9 cellular contexts compared by ENCODE assay signal in the genomic region with DNA sequence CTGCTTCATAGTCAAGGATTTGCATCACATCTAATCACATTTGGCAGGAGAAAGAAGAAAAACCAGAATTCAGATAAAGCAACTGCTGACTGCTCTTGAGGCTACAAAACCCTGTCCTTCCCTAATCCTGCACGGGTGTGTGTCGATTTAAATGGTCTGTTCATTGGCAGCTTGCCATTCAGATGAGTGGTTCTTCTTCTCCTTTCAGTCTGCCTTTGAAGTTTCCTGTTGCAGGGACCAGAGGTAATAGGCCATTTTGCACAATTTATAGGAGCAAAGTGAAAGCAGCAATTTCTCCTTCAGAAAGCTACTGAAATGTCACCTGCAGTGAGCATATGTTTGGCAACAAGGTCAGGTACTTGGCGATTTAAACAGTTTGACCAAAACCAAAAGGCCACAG.
DNase-seq lines count a peak whose midpoint lies in the region; ATAC-seq and TF ChIP-seq lines count a peak whose summit lies in the region.
"Had no signal": no experiment of that assay in that cellular context is flagged by ENCODE, and none has a peak within 500 bp of the region (broad histone marks: within the 10 kb centered on the region; RNA-seq: fewer than 3 reads in every experiment).

No MANE protein-coding gene starts in this region.

- no peak overlapping the region for H3K27ac Mint-ChIP-seq in activated naive CD4-positive, alpha-beta T cell treated with anti-CD3 and anti-CD28 coated beads, Interleukin-2, amount 10 ng/mL, durations not matched to agents 7 days and 5 days
- H3K27ac Mint-ChIP-seq: dendritic cell treated with granulocyte-macrophage colony-stimulating factor and Interleukin-4, amounts not matched to agents 40 ng/mL and 50 ng/mL, for 4 days had no signal

- WGBS in heart left ventricle, 4 donors: 27 to 33% (median 30%) methylated on average over 3 of the region's 3 CpGs

- H3K36me3 ChIP-seq in cardiac muscle cell (no peaks in the 10 kb centered on the region), heart left ventricle (no peaks in the 10 kb centered on the region), vagina (no peaks in the 10 kb centered on the region)

- H3K9me3 Mint-ChIP-seq in activated naive CD4-positive, alpha-beta T cell treated with anti-CD3 and anti-CD28 coated beads, Interleukin-2, amount 10 ng/mL, durations not matched to agents 7 days and 5 days: no peaks in the 10 kb centered on the region
- H3K9me3 Mint-ChIP-seq: dendritic cell treated with granulocyte-macrophage colony-stimulating factor and Interleukin-4, amounts not matched to agents 40 ng/mL and 50 ng/mL, for 4 days had no signal

- no peaks in the 10 kb centered on the region for H3K4me1 Mint-ChIP-seq in activated naive CD4-positive, alpha-beta T cell treated with anti-CD3 and anti-CD28 coated beads, Interleukin-2, amount 10 ng/mL, durations not matched to agents 7 days and 5 days

- TF ChIP-seq POLR2A in heart left ventricle (IDR thresholded peaks at IDR 0.05) (no peak), vagina (IDR thresholded peaks at IDR 0.05) (no peak)

- H3K4me3 Mint-ChIP-seq in activated naive CD4-positive, alpha-beta T cell treated with anti-CD3 and anti-CD28 coated beads, Interleukin-2, amount 10 ng/mL, durations not matched to agents 7 days and 5 days: no peak overlapping the region
- H3K4me3 Mint-ChIP-seq: dendritic cell treated with granulocyte-macrophage colony-stimulating factor and Interleukin-4, amounts not matched to agents 40 ng/mL and 50 ng/mL, for 4 days had no signal

- H3K27me3 ChIP-seq in cardiac muscle cell (no peaks in the 10 kb centered on the region), heart left ventricle (no peaks in the 10 kb centered on the region), vagina (no peaks in the 10 kb centered on the region)

- intact Hi-C loops in heart left ventricle (cut with DNase I) (no loop called here), vagina (cut with DNase I) (no loop called here)

- no peak for TF ChIP-seq CTCF in cardiac muscle cell (IDR thresholded peaks at IDR 0.05; ENCODE audit: low read depth, low read length)
- TF ChIP-seq CTCF in heart left ventricle (IDR thresholded peaks at IDR 0.05): no peak
- TF ChIP-seq CTCF in vagina (IDR thresholded peaks at IDR 0.05): no peak

- H3K27ac ChIP-seq in cardiac muscle cell: peak overlapping the region; percentile 24
- H3K27ac ChIP-seq in heart left ventricle: no peak overlapping the region
- H3K27ac ChIP-seq in vagina: no peak overlapping the region

- H3K9me3 ChIP-seq in cardiac muscle cell (ENCODE audit: low read depth) (no peaks in the 10 kb centered on the region), heart left ventricle (no peaks in the 10 kb centered on the region), vagina (no peaks in the 10 kb centered on the region)

- CTCF ChIA-PET in activated naive CD4-positive, alpha-beta T cell treated with anti-CD3 and anti-CD28 coated beads, Interleukin-2, amount 10 ng/mL, durations not matched to agents 7 days and 5 days (lab: Charles Lee): no interaction called here

- no peaks in the 10 kb centered on the region for H3K27me3 Mint-ChIP-seq in activated naive CD4-positive, alpha-beta T cell treated with anti-CD3 and anti-CD28 coated beads, Interleukin-2, amount 10 ng/mL, durations not matched to agents 7 days and 5 days
- H3K27me3 Mint-ChIP-seq: dendritic cell treated with granulocyte-macrophage colony-stimulating factor and Interleukin-4, amounts not matched to agents 40 ng/mL and 50 ng/mL, for 4 days had no signal

- H3K36me3 Mint-ChIP-seq in activated naive CD4-positive, alpha-beta T cell treated with anti-CD3 and anti-CD28 coated beads, Interleukin-2, amount 10 ng/mL, durations not matched to agents 7 days and 5 days: no peaks in the 10 kb centered on the region

- ATAC-seq in heart left ventricle: no peak

- peak; percentile 1 to 38 for DNase-seq in cardiac muscle cell (ENCODE audit: low read depth in 1 of 2, low spot score in 1 of 2)
- no peak for DNase-seq in heart left ventricle
- DNase-seq in NCI-H748 treated with DMSO at 0.1 percent for 48 hours (lab: John Stamatoyannopoulos, UW): peak; percentile 91
- DNase-seq in cerebellar nuclear complex (lab: John Stamatoyannopoulos, UW): peak; percentile 66 to 86
- no peak for DNase-seq in stimulated activated CD4-positive, alpha-beta T cell treated with anti-CD3 and anti-CD28 coated beads, Interleukin-2, amount 100 ng/mL, for 48 hours
- DNase-seq in stimulated activated naive CD4-positive, alpha-beta T cell (lab: John Stamatoyannopoulos, UW): no peak
- no peak for DNase-seq in vagina (ENCODE audit: extremely low spot score in 2 of 2)
- no peak for DNase-seq in activated naive CD4-positive, alpha-beta T cell treated with anti-CD3 and anti-CD28 coated beads, Interleukin-2, amount 10 ng/mL, durations not matched to agents 7 days and 5 days

- H3K4me1 ChIP-seq in cardiac muscle cell (ENCODE audit: low read depth) (peaks cover 9% of the 10 kb centered on the region), heart left ventricle (no peaks in the 10 kb centered on the region), vagina (no peaks in the 10 kb centered on the region)

- H3K4me3 ChIP-seq in cardiac muscle cell (no peak overlapping the region), heart left ventricle (no peak overlapping the region), vagina (no peak overlapping the region)

Comparison
In these comparisons a context has a peak if more than half of its experiments do, and no peak if none do; other contexts are left out.
1. DNase-seq: peak in cardiac muscle cell (2 of 2), NCI-H748 treated with DMSO at 0.1 percent for 48 hours (single experiment) and cerebellar nuclear complex (2 of 2); none in heart left ventricle (0 of 5), stimulated activated CD4-positive, alpha-beta T cell treated with anti-CD3 and anti-CD28 coated beads, Interleukin-2, amount 100 ng/mL, for 48 hours (0 of 2), stimulated activated naive CD4-positive, alpha-beta T cell (0 of 6), vagina (0 of 2) and activated naive CD4-positive, alpha-beta T cell treated with anti-CD3 and anti-CD28 coated beads, Interleukin-2, amount 10 ng/mL, durations not matched to agents 7 days and 5 days (single experiment).